Comparison of ENCODE assay signal across 11 cellular contexts in the genomic region with DNA sequence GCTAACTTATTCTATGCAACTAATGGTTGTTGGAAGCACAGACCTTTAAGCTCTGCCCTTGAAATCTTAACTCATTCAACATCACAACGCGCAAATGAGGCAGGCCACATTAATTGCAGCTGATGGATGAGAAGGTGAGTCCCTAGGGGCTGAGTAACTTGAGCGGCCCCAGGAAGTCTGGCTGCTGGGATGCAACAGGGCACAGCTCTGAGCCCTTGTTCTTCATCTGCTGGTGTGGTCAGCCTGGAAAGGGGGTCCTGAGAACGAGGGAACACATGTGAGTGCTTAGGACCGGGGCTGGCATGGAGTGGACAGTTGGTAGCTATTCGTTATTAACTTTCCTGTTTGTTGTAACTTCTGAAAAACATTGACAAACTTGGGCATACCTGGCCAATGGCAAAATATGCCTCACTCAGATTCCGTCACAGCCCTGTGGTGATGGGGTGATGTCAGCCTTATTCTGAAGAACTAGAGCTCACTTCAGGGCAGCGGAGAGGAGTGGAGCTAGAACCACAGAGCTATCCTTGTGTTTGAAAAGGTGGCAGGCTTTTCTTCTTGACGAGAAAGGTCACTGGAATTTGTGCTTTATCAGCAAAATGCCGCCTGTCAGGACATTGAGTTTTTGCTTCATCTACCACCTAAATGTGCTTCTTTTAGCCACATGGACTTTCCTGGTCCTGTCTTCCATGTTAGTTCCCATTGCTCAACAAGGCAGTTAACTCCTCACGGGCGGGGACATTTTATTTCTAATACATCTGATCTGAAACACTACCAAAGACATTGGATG.
DNase-seq lines count a peak whose midpoint lies in the region; TF ChIP-seq lines count a peak whose summit lies in the region.
"Had no signal": no experiment of that assay in that cellular context is flagged by ENCODE, and none has a peak within 500 bp of the region (broad histone marks: within the 10 kb centered on the region; RNA-seq: fewer than 3 reads in every experiment).

No MANE protein-coding gene starts in this region.

- H2AFZ ChIP-seq in Loucy (ENCODE audit: low read length): peak overlapping the region; percentile 26; the same call in 1 of the 2 replicates

- H4K20me1 ChIP-seq in Loucy (ENCODE audit: insufficient read depth, low read length, poor library complexity, severe bottlenecking): no peaks in the 10 kb centered on the region

- H3K4me2 ChIP-seq in Loucy (ENCODE audit: low read depth, low read length, poor library complexity, severe bottlenecking): no peak overlapping the region

- H3K4me3 ChIP-seq in Loucy (ENCODE audit: low read length, poor library complexity, severe bottlenecking) (no peak overlapping the region), esophagus muscularis mucosa (no peak overlapping the region)
- H3K4me3 ChIP-seq: Peyer's patch, SJCRH30 had no signal

- H3K27ac ChIP-seq in esophagus muscularis mucosa (replicated peaks in 1 of 4): no peak overlapping the region
- H3K27ac ChIP-seq: Peyer's patch, SJCRH30 had no signal

- H3K9ac ChIP-seq in Loucy (ENCODE audit: low read depth, low read length, poor library complexity, severe bottlenecking): no peak overlapping the region

- H3K79me2 ChIP-seq in Loucy (ENCODE audit: insufficient read depth, low read length): no peaks in the 10 kb centered on the region

- H3K9me3 ChIP-seq in Loucy (ENCODE audit: insufficient read depth, low read depth, low read length): no peaks in the 10 kb centered on the region
- H3K9me3 ChIP-seq in esophagus muscularis mucosa: no peaks in the 10 kb centered on the region
- H3K9me3 ChIP-seq: Peyer's patch, SJCRH30 had no signal

- peaks cover 8% of the 10 kb centered on the region for H3K4me1 ChIP-seq in Loucy (ENCODE audit: insufficient read depth, low read length, poor library complexity, severe bottlenecking)
- peaks cover 0 to 7% (median 0%) of the 10 kb centered on the region in 4 donors for H3K4me1 ChIP-seq in esophagus muscularis mucosa
- H3K4me1 ChIP-seq: Peyer's patch, SJCRH30 had no signal

- TF ChIP-seq CTCF in Loucy (conservative IDR thresholded peaks at IDR 0.05; ENCODE audit: low read length) (no peak), esophagus muscularis mucosa (IDR thresholded peaks at IDR 0.05) (no peak)

- H3K27me3 ChIP-seq in Loucy (ENCODE audit: insufficient read depth, low read length, poor library complexity, severe bottlenecking) (no peaks in the 10 kb centered on the region), esophagus muscularis mucosa (peaks cover 0 to 10% (median 0%) of the 10 kb centered on the region in 4 donors)
- H3K27me3 ChIP-seq: Peyer's patch, SJCRH30 had no signal

- H3F3A ChIP-seq in Loucy (ENCODE audit: low read depth): no peaks in the 10 kb centered on the region

- TF ChIP-seq POLR2A in esophagus muscularis mucosa (IDR thresholded peaks at IDR 0.05; ENCODE audit: low read depth): no peak

- peak; percentile 43 for DNase-seq in activated effector memory CD4-positive, alpha-beta T cell treated with anti-CD3 and anti-CD28 coated beads, Interleukin-2, amount 50 U/mL, for 16 hours
- DNase-seq in activated effector memory CD4-positive, alpha-beta T cell treated with Interleukin-2 at 50 U/mL for 16 hours: no peak
- peak; percentile 86 for DNase-seq in esophagus muscularis mucosa (ENCODE audit: extremely low spot score)
- DNase-seq in ureter (ENCODE audit: low spot score): peak; percentile 29
- DNase-seq in activated CD4-positive, CD25-positive, alpha-beta regulatory T cell (lab: John Stamatoyannopoulos, UW): no peak
- no peak for DNase-seq in NCI-H2171 treated with DMSO at 0.1 percent for 48 hours (lab: John Stamatoyannopoulos, UW)
- no peak for DNase-seq in NK-92 (lab: John Stamatoyannopoulos, UW; ENCODE audit: unreplicated experiment)
- DNase-seq: NCI-H1417 treated with DMSO at 0.1 percent for 48 hours had no signal

- intact Hi-C loops in esophagus muscularis mucosa (cut with DNase I): no loop called here

- H3K9me2 ChIP-seq in Loucy (replicated peaks; ENCODE audit: low read depth, low read length): no peaks in the 10 kb centered on the region

- no peak for TF ChIP-seq EP300 in esophagus muscularis mucosa (IDR thresholded peaks at IDR 0.05)

- no peaks in the 10 kb centered on the region for H3K36me3 ChIP-seq in Loucy (ENCODE audit: insufficient read depth, low read length)
- H3K36me3 ChIP-seq in esophagus muscularis mucosa: no peaks in the 10 kb centered on the region
- H3K36me3 ChIP-seq: Peyer's patch, SJCRH30 had no signal

- 88% methylated on average over 12 of the region's 12 CpGs for WGBS in esophagus muscularis mucosa

Comparison
In these comparisons a context has a peak if more than half of its experiments do, and no peak if none do; other contexts are left out.
1. DNase-seq: peak in activated effector memory CD4-positive, alpha-beta T cell treated with anti-CD3 and anti-CD28 coated beads, Interleukin-2, amount 50 U/mL, for 16 hours (single experiment), esophagus muscularis mucosa (single experiment) and ureter (single experiment); none in activated effector memory CD4-positive, alpha-beta T cell treated with Interleukin-2 at 50 U/mL for 16 hours (single experiment), activated CD4-positive, CD25-positive, alpha-beta regulatory T cell (0 of 4), NCI-H2171 treated with DMSO at 0.1 percent for 48 hours (single experiment) and NK-92 (single experiment).